ENCODE assay signal across 8 cellular contexts in the genomic region with DNA sequence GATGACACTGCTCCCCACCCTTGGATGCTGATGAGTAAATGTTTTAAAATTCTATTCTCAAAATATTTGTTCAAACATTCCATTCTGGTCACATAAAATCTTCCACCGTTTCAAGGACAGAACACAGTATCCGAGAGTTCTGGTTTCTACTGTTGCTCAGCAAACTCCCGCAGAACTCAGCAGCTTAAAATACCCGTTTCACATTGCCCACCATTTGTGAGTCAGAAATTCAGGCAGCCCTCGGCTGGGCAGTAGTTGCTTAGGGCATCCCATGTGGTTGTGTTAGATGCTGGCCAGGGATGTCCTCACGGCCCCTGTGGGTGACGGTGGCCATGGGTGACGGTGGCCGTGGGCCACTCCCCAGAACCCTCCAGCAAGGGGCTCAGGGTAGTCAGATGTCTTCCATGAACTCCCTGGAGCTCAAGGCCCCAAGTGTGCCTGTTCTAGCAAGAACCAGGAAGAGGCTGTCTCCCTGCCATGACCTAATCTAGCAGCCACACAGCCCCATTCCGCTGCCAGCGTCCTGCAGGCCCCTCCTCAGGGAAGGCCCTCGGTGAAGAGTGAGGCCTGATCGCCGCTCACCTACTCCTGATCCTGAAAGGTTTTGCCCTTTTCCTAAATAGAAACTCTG. TPM values are rescaled to one million over a fixed set of nuclear protein-coding genes. Genes with fewer than 3 reads are reported as not detected.
DNase-seq lines count a peak whose midpoint lies in the region; ATAC-seq, FAIRE-seq and TF ChIP-seq lines count a peak whose summit lies in the region.

No MANE protein-coding gene starts in this region.

- TF ChIP-seq RAD21 in A549 (conservative IDR thresholded peaks at IDR 0.05 in 1 of 2, IDR thresholded peaks at IDR 0.05 in 1 of 2), result no peak

- H3K4me1 ChIP-seq in A549 (peaks cover 15% of the 10 kb centered on the region), muscle layer of duodenum (ENCODE audit: control insufficient read depth in 1 of 2, insufficient read depth in 2 of 2, low read length in 2 of 2) (peaks cover 26 to 33% of the 10 kb centered on the region in 2 donors)

- no peak for TF ChIP-seq EP300 in A549 (IDR thresholded peaks at IDR 0.05)

- POLR2A ChIA-PET in A549 (lab: Yijun Ruan, JAX) (interaction anchor here (0.6 to 1.2 kb wide), 4 partner anchors 12 to 75 kb away, joined by 3 to 12 read pairs (median 6); a partner anchor contains a TSS), RWPE1 (lab: Yijun Ruan, JAX; ENCODE audit: low non-redundant PET) (no interaction called here), HEK293T (lab: Yijun Ruan, JAX) (no interaction called here)

- no peak for TF ChIP-seq POLR2A in A549 (IDR thresholded peaks at IDR 0.05; ENCODE audit: low read length)

- no peak for TF ChIP-seq CTCF in A549 (IDR thresholded peaks at IDR 0.05)
- no peak for TF ChIP-seq CTCF in RWPE1 (conservative IDR thresholded peaks at IDR 0.05; ENCODE audit: low read depth)

- no peaks in the 10 kb centered on the region for H3K27me3 ChIP-seq in muscle layer of duodenum (ENCODE audit: low read depth, low read length)

- peaks cover 5 to 13% of the 10 kb centered on the region in 2 donors for H3K36me3 ChIP-seq in muscle layer of duodenum (ENCODE audit: control insufficient read depth in 1 of 2, insufficient read depth in 2 of 2, low read length in 2 of 2)

- no peak overlapping the region for H3K4me2 ChIP-seq in A549

- CTCF ChIA-PET in A549 (lab: Yijun Ruan, JAX), result interaction anchor here (0.6 to 3.6 kb wide), 22 partner anchors 9 to 500 kb away, joined by 3 to 38 read pairs (median 4); a partner anchor contains a TSS
- CTCF ChIA-PET in RWPE1 (lab: Yijun Ruan, JAX), result interaction anchor here (0.5 to 1.6 kb wide), 21 partner anchors 9 to 414 kb away, joined by 3 to 14 read pairs (median 4); a partner anchor contains a TSS
- CTCF ChIA-PET in HEK293T (lab: Yijun Ruan, JAX), result interaction anchor here (0.6 to 1.1 kb wide), 2 partner anchors 14 to 22 kb away, joined by 3 read pairs; no protein-coding TSS in a partner anchor

- no peak overlapping the region for H3K4me3 ChIP-seq in A549
- H3K4me3 ChIP-seq in muscle layer of duodenum (ENCODE audit: low read depth in 1 of 2, low read length in 2 of 2), result peak overlapping the region in 1 of 2 donors; percentile 30

- H3K27ac ChIP-seq in A549 (peak overlapping the region in 1 of 2 experiments; percentile 44; a peak in 1 of 6 replicates), RWPE1 (peak overlapping the region; percentile 74), muscle layer of duodenum (ENCODE audit: low read length) (peak overlapping the region; percentile 88)

- ATAC-seq in A549 (peak; percentile 14 to 15; a peak in 4 of 6 replicates), esophagus mucosa (peak; percentile 58), HG02571 (IDR thresholded peaks at IDR 0.05; ENCODE audit: unreplicated experiment) (no peak)

- DNase-seq in A549 (ENCODE audit: low read depth in 1 of 2, low spot score in 1 of 2) (no peak), RWPE1 (ENCODE audit: low spot score) (no peak), NK-92 (lab: John Stamatoyannopoulos, UW; ENCODE audit: unreplicated experiment) (no peak), HEK293T (ENCODE audit: extremely low spot score) (no peak), SW480 (ENCODE audit: low spot score) (no peak)

- 80% methylated on average over 14 of the region's 14 CpGs for WGBS in A549 (ENCODE audit: missing lambda C conversion rate)

- H3K9me3 ChIP-seq in A549, result no peaks in the 10 kb centered on the region
- H3K9me3 ChIP-seq in muscle layer of duodenum (ENCODE audit: control insufficient read depth in 1 of 2, low read length in 2 of 2), result no peaks in the 10 kb centered on the region

- FAIRE-seq in A549 (lab: Jason Lieb, UNC), result no peak

TF ChIP-seq in A549, 52 proteins besides CTCF, POLR2A, EP300 and RAD21 (continues in another document):
- TF ChIP-seq, protein P1, sequence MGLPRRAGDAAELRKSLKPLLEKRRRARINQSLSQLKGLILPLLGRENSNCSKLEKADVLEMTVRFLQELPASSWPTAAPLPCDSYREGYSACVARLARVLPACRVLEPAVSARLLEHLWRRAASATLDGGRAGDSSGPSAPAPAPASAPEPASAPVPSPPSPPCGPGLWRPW (IDR thresholded peaks at IDR 0.05), result no peak
- TF ChIP-seq GATA3 (IDR thresholded peaks at IDR 0.05; ENCODE audit: borderline replicate concordance) (no peak), EHMT2 (IDR thresholded peaks at IDR 0.05; ENCODE audit: low read depth) (no peak), PHF8 (IDR thresholded peaks at IDR 0.05; ENCODE audit: borderline replicate concordance, low read depth) (no peak), MYC (IDR thresholded peaks at IDR 0.05; ENCODE audit: borderline replicate concordance, low read length) (no peak), MAZ (IDR thresholded peaks at IDR 0.05; ENCODE audit: borderline replicate concordance, low read depth, low read length) (no peak), TP53 (CRISPR knock-in tag; IDR thresholded peaks at IDR 0.05) (no peak)
- TF ChIP-seq, protein P2, sequence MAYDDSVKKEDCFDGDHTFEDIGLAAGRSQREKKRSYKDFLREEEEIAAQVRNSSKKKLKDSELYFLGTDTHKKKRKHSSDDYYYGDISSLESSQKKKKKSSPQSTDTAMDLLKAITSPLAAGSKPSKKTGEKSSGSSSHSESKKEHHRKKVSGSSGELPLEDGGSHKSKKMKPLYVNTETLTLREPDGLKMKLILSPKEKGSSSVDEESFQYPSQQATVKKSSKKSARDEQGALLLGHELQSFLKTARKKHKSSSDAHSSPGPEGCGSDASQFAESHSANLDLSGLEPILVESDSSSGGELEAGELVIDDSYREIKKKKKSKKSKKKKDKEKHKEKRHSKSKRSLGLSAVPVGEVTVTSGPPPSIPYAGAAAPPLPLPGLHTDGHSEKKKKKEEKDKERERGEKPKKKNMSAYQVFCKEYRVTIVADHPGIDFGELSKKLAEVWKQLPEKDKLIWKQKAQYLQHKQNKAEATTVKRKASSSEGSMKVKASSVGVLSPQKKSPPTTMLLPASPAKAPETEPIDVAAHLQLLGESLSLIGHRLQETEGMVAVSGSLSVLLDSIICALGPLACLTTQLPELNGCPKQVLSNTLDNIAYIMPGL (CRISPR knock-in tag; IDR thresholded peaks at IDR 0.05; ENCODE audit: borderline replicate concordance), result no peak

TF ChIP-seq in HEK293T, 16 proteins besides CTCF, POLR2A, EP300 and RAD21:
- TF ChIP-seq ELF4 (IDR thresholded peaks at IDR 0.05) (no peak), HDGF (IDR thresholded peaks at IDR 0.05; ENCODE audit: borderline replicate concordance) (no peak), FOXK2 (IDR thresholded peaks at IDR 0.05) (no peak), SP1 (IDR thresholded peaks at IDR 0.05) (no peak)

RNA-seq across cellular contexts. Expression of a gene that starts 17.3 kb away (rescaled TPM):
- polyA plus RNA-seq in A549 (2011; rRNA removed) (53.0 and 56.3 TPM in 2 replicates), A549 (2017; fragmentation: RNase III; extraction: RNeasy Plus Mini Kit Qiagen cat#74134 plus additional on column Dnase treatment) (54.6 to 63.4 TPM (median 61.8 TPM) in 3 replicates)
- 50.1 and 71.5 TPM in 2 replicates for polyA plus RNA-seq in A549 (2012; cell fraction: cytosol; rRNA removed)
- 71.5 and 99.2 TPM in 2 replicates for polyA plus RNA-seq in A549 (2012; cell fraction: nucleus; rRNA removed)
- polyA minus RNA-seq in A549 (2011; rRNA and poly(A)+ RNA removed), result 46.1 and 49.2 TPM in 2 replicates
- total RNA-seq in esophagus mucosa, result 64.6 TPM

RNA-seq across cellular contexts. Expression of a gene that starts 45.4 kb away (rescaled TPM):
- not detected in 2 replicates for polyA plus RNA-seq in A549 (2011; rRNA removed)
- not detected in 2 replicates for polyA plus RNA-seq in A549 (2012; cell fraction: cytosol; rRNA removed)
- not detected in 2 replicates for polyA plus RNA-seq in A549 (2012; cell fraction: nucleus; rRNA removed)
- not detected in 3 replicates for polyA plus RNA-seq in A549 (2017; fragmentation: RNase III; extraction: RNeasy Plus Mini Kit Qiagen cat#74134 plus additional on column Dnase treatment)
- not detected in 2 replicates for polyA minus RNA-seq in A549 (2011; rRNA and poly(A)+ RNA removed)
- total RNA-seq in esophagus mucosa, result not detected
